In genomic region chr3:133540896-133541674, GRCh38 we compare ENCODE assay signal across 8 cellular contexts. TPM values are rescaled to one million over a fixed set of nuclear protein-coding genes. Genes with fewer than 3 reads are reported as not detected.
DNase-seq lines count a peak whose midpoint lies in the region; ATAC-seq and TF ChIP-seq lines count a peak whose summit lies in the region.

No MANE protein-coding gene starts in this region.

- BruUV-seq in PC-9 (replicated peaks; lab: Mats Ljungman, UMichigan), result no TSS peak

- peaks cover 15% of the 10 kb centered on the region; the same call in 1 of the 2 replicates for H3F3A ChIP-seq in PC-9 (ENCODE audit: insufficient read depth, low read depth)

- H3K36me3 ChIP-seq in PC-9 (ENCODE audit: low read depth), result no peaks in the 10 kb centered on the region
- H3K36me3 ChIP-seq in CD4-positive, alpha-beta memory T cell (ENCODE audit: insufficient read depth, low read length), result no peaks in the 10 kb centered on the region

- H3K36me3 Mint-ChIP-seq in CD4-positive, alpha-beta memory T cell, result no peaks in the 10 kb centered on the region

- no peaks in the 10 kb centered on the region for H3K27me3 ChIP-seq in PC-9 (ENCODE audit: insufficient read depth, low read depth)
- H3K27me3 ChIP-seq in CD4-positive, alpha-beta memory T cell (ENCODE audit: insufficient read depth, low read length), result no peaks in the 10 kb centered on the region

- H3K27ac Mint-ChIP-seq in CD4-positive, alpha-beta memory T cell, result peak overlapping the region in 1 of 7 donors; percentile 29

- ATAC-seq in HG02610 (IDR thresholded peaks at IDR 0.05; ENCODE audit: unreplicated experiment), result peak; percentile 80
- ATAC-seq in GM19324 (IDR thresholded peaks at IDR 0.05; ENCODE audit: low FRiP score, unreplicated experiment), result no peak

- POLR2A ChIA-PET in PC-9 (lab: Charles Lee; ENCODE audit: unreplicated experiment), result interaction anchor here (0.6 to 0.7 kb wide), 3 partner anchors 10 to 30 kb away, joined by 3 to 4 read pairs (median 4); no protein-coding TSS in a partner anchor
- POLR2A ChIA-PET in CD4-positive, alpha-beta memory T cell (lab: Charles Lee; ENCODE audit: partially characterized antibody), result interaction anchor here (0.5 to 0.7 kb wide), 2 partner anchors 31 to 32 kb away, joined by 3 read pairs; no protein-coding TSS in a partner anchor

- intact Hi-C loops in PC-9 (cut with micrococcal nuclease; ENCODE audit: unreplicated experiment), result no loop called here
- intact Hi-C loops in CD4-positive, alpha-beta memory T cell (cut with micrococcal nuclease), result no loop called here

- no peaks in the 10 kb centered on the region; the same call in 1 of the 2 replicates for H3K9me3 ChIP-seq in PC-9 (ENCODE audit: insufficient read depth, low read depth)
- no peaks in the 10 kb centered on the region for H3K9me3 ChIP-seq in CD4-positive, alpha-beta memory T cell (ENCODE audit: control insufficient read depth in 1 of 2, low read length in 2 of 2)

- H3K4me3 ChIP-seq in PC-9, result no peak overlapping the region
- H3K4me3 ChIP-seq in CD4-positive, alpha-beta memory T cell (ENCODE audit: low read length in 2 of 2), result no peak overlapping the region

- no peaks in the 10 kb centered on the region for H3K4me1 Mint-ChIP-seq in CD4-positive, alpha-beta memory T cell

- CTCF ChIA-PET in PC-9 (lab: Charles Lee), result interaction anchor here (0.7 kb wide), 1 partner anchor 30 kb away, joined by 6 read pairs; no protein-coding TSS in a partner anchor
- CTCF ChIA-PET in CD4-positive, alpha-beta memory T cell (lab: Charles Lee; ENCODE audit: partially characterized antibody), result interaction anchor here (1.8 kb wide), 1 partner anchor 52 kb away, joined by 5 read pairs; no protein-coding TSS in a partner anchor

- peaks cover 48% of the 10 kb centered on the region for H3K4me1 ChIP-seq in PC-9 (replicated peaks; ENCODE audit: insufficient read depth)
- H3K4me1 ChIP-seq in CD4-positive, alpha-beta memory T cell (ENCODE audit: insufficient read depth, low read length), result no peaks in the 10 kb centered on the region

- H3K4me2 ChIP-seq in PC-9, result peak overlapping the region; percentile 29

- DNase-seq in GM04504 (ENCODE audit: low read depth) (peak; percentile 22), PC-9 (peak in 1 of 2 experiments; percentile 78), hepatic stellate cell (ENCODE audit: low spot score) (peak; percentile 22), cerebellar nuclear complex (lab: John Stamatoyannopoulos, UW) (no peak), medulla oblongata (ENCODE audit: extremely low spot score) (no peak)
- no peak for DNase-seq in CD4-positive, alpha-beta memory T cell

- no peak for TF ChIP-seq CTCF in PC-9 (conservative IDR thresholded peaks at IDR 0.05)

- peak overlapping the region; percentile 46 for H2AFZ ChIP-seq in PC-9

- H3K27ac ChIP-seq in PC-9, result peak overlapping the region; percentile 37
- H3K27ac ChIP-seq in CD4-positive, alpha-beta memory T cell (ENCODE audit: low read depth, low read length), result no peak overlapping the region

- H4K20me1 ChIP-seq in PC-9 (ENCODE audit: insufficient read depth), result no peaks in the 10 kb centered on the region

- peaks cover 0 to 4% of the 10 kb centered on the region in 2 donors for H3K27me3 Mint-ChIP-seq in CD4-positive, alpha-beta memory T cell

- H3K79me2 ChIP-seq in PC-9 (ENCODE audit: low read depth), result no peaks in the 10 kb centered on the region

- H3K9me3 Mint-ChIP-seq in CD4-positive, alpha-beta memory T cell, result peaks cover 0 to 11% (median 5%) of the 10 kb centered on the region in 8 donors

- no peak overlapping the region for H3K4me3 Mint-ChIP-seq in CD4-positive, alpha-beta memory T cell

- no peaks in the 10 kb centered on the region for H3K9me2 ChIP-seq in PC-9 (ENCODE audit: insufficient read depth)

RNA-seq across cellular contexts. Expression of gene CDV3, which starts 32.4 kb away (rescaled TPM):
- total RNA-seq in PC-9 (2021), result 178 and 193 TPM in 2 replicates
- 100 to 1,000 TPM; 208 to 212 TPM for total RNA-seq in CD4-positive, alpha-beta memory T cell
- polyA plus RNA-seq in CD4-positive, alpha-beta memory T cell, result 10 to 100 TPM; 33.5 to 80.5 TPM

Comparison
In these comparisons a context has a peak if more than half of its experiments do, and no peak if none do; other contexts are left out.
1. DNase-seq: peak in GM04504 (single experiment) and hepatic stellate cell (single experiment); none in CD4-positive, alpha-beta memory T cell (0 of 5), cerebellar nuclear complex (0 of 2) and medulla oblongata (single experiment).